Comparison of ENCODE assay signal across 7 cellular contexts in the genomic region with DNA sequence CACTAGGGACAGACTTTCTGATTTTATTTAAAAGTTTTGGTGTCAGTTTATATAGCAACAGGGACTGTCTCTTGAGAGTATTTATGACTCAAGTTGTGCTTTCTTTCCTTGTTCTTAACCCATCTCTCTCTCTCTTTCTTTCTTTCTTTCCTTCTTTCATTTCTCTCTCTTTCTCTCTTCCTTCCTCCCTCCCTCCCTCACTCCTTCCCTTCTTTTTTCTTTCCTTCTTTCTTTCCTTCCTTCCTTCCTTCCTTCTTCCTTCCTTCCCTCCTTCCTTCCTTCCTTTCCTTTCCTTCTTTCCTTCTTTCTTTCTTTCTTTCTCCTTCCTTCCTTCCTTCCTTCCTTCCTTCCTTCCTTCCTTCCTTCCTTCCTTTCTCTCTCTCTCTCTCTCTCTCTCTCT.
A peak's percentile ranks its signal among the peaks of the same experiment; 100 is the strongest.
DNase-seq lines count a peak whose midpoint lies in the region; ATAC-seq and TF ChIP-seq lines count a peak whose summit lies in the region.
"Not testable (repeated sequence)": the region's sequence is repeated elsewhere in the genome, so short reads cannot be mapped to it uniquely, and the experiment has no call there.

No MANE protein-coding gene starts in this region.

- not testable (repeated sequence) for DNase-seq in Caco-2; PC-3; SK-N-SH; heart right ventricle; mesothelial cell of epicardium (ENCODE audit: low spot score in 2 of 2, unreplicated experiment in 2 of 2)

- H3K36me3 Mint-ChIP-seq in Caco-2 (ENCODE audit: insufficient read depth, unreplicated experiment); brain; mesothelial cell of epicardium: not testable (repeated sequence)

- H3K9me3 ChIP-seq in Caco-2; PC-3 (ENCODE audit: low read length); SK-N-SH; heart right ventricle; skeletal muscle satellite cell (replicated peaks; ENCODE audit: low read length): not testable (repeated sequence)

- peaks cover 68% of the 10 kb centered on the region for H3K4me1 Mint-ChIP-seq in Caco-2 (ENCODE audit: low read depth, unreplicated experiment)
- not testable (repeated sequence) for H3K4me1 Mint-ChIP-seq in brain
- peaks cover 58% of the 10 kb centered on the region for H3K4me1 Mint-ChIP-seq in mesothelial cell of epicardium

- H4K20me1 ChIP-seq in PC-3 (ENCODE audit: low read length); SK-N-SH (ENCODE audit: insufficient read depth): not testable (repeated sequence)

- H3K9me3 Mint-ChIP-seq in Caco-2 (ENCODE audit: unreplicated experiment); brain; mesothelial cell of epicardium: not testable (repeated sequence)

- ATAC-seq in PC-3, heart right ventricle: not testable (repeated sequence)

- H3K4me2 ChIP-seq in PC-3 (ENCODE audit: low read length) (peak overlapping the region; percentile 45; the same call in 1 of the 2 replicates), SK-N-SH (0 out of 2 replicates have a peak overlapping the region, but pooled peaks have one; percentile 11)
- not testable (repeated sequence) for H3K4me2 ChIP-seq in skeletal muscle satellite cell (ENCODE audit: low read length)

- H3K36me3 ChIP-seq in Caco-2 (ENCODE audit: control insufficient read depth, insufficient read depth, low read length); PC-3 (ENCODE audit: low read depth, low read length); SK-N-SH (replicated peaks in 1 of 2; ENCODE audit: control insufficient read depth in 1 of 2, insufficient read depth in 2 of 2, low read length in 1 of 2); heart right ventricle; skeletal muscle satellite cell (ENCODE audit: insufficient read depth, low read length): not testable (repeated sequence)

- H3K27me3 ChIP-seq in Caco-2 (replicated peaks; ENCODE audit: control insufficient read depth, insufficient read depth, low read length); PC-3 (ENCODE audit: low read length); SK-N-SH (ENCODE audit: insufficient read depth); heart right ventricle; skeletal muscle satellite cell (ENCODE audit: control insufficient read depth, insufficient read depth, low read length): not testable (repeated sequence)

- intact Hi-C loops in Caco-2 (cut with micrococcal nuclease; ENCODE audit: unreplicated experiment); heart right ventricle (cut with DNase I): not testable (repeated sequence)
- intact Hi-C loops in PC-3 (cut with micrococcal nuclease): loop anchor here (5.0 kb wide), 1 partner anchor 77 kb away; the partner anchor contains the start of gene PODXL

- not testable (repeated sequence) for H3F3A ChIP-seq in PC-3 (ENCODE audit: low read length, unreplicated experiment)
- peaks cover 35% of the 10 kb centered on the region for H3F3A ChIP-seq in SK-N-SH (replicated peaks; ENCODE audit: insufficient read depth)

- not testable (repeated sequence) for TF ChIP-seq CTCF in Caco-2 (IDR thresholded peaks at IDR 0.05; ENCODE audit: insufficient read depth in 1 of 2, low read depth in 1 of 2, low read length in 1 of 2, severe bottlenecking in 1 of 2, unreplicated experiment in 1 of 2); PC-3 (conservative IDR thresholded peaks at IDR 0.05; ENCODE audit: low read depth, low read length); SK-N-SH (IDR thresholded peaks at IDR 0.05); brain (conservative IDR thresholded peaks at IDR 0.05); heart right ventricle (IDR thresholded peaks at IDR 0.05); mesothelial cell of epicardium (IDR thresholded peaks at IDR 0.05; ENCODE audit: unreplicated experiment)

- POLR2A ChIA-PET in Caco-2 (lab: Charles Lee): interaction anchor here (1.0 kb wide), 1 partner anchor 48 kb away, joined by 5 read pairs; no protein-coding TSS in a partner anchor
- POLR2A ChIA-PET in PC-3 (lab: Charles Lee; ENCODE audit: unreplicated experiment); SK-N-SH (lab: Yijun Ruan, JAX): not testable (repeated sequence)

- H3K9ac ChIP-seq in PC-3 (ENCODE audit: low read length) (peak overlapping the region; percentile 46; the same call in 1 of the 2 replicates), SK-N-SH (peak overlapping the region; percentile 42; the same call in 1 of the 2 replicates), skeletal muscle satellite cell (ENCODE audit: low read depth, low read length) (peak overlapping the region; percentile 33)

- not testable (repeated sequence) for H3K9me2 ChIP-seq in PC-3 (replicated peaks; ENCODE audit: low read length); SK-N-SH

- H3K27ac Mint-ChIP-seq in Caco-2 (ENCODE audit: unreplicated experiment) (peak overlapping the region; percentile 4), brain (peak overlapping the region in 3 of 5 experiments; percentile 40 to 86 (median 69)), mesothelial cell of epicardium (peak overlapping the region; percentile 93)

- H2AFZ ChIP-seq in PC-3 (ENCODE audit: low read length); SK-N-SH (ENCODE audit: low read depth): not testable (repeated sequence)

- not testable (repeated sequence) for H3K4me3 Mint-ChIP-seq in Caco-2 (ENCODE audit: unreplicated experiment); brain; mesothelial cell of epicardium

- not testable (repeated sequence) for TF ChIP-seq EP300 in SK-N-SH (IDR thresholded peaks at IDR 0.05; ENCODE audit: borderline replicate concordance in 1 of 2, low read depth in 1 of 2, low read length in 1 of 2)

- H3K27me3 Mint-ChIP-seq in Caco-2 (ENCODE audit: insufficient read depth, unreplicated experiment); brain; mesothelial cell of epicardium (ENCODE audit: low read depth): not testable (repeated sequence)

- not testable (repeated sequence) for TF ChIP-seq RAD21 in SK-N-SH (IDR thresholded peaks at IDR 0.05; ENCODE audit: low read length)

- H3K27ac ChIP-seq in PC-3 (ENCODE audit: low read length) (peak overlapping the region; percentile 85), SK-N-SH (ENCODE audit: low read depth in 2 of 2, low read length in 1 of 2) (peak overlapping the region in 1 of 2 experiments; percentile 86; a peak in 2 of 4 replicates), heart right ventricle (peak overlapping the region in 7 of 10 donors; percentile 35 to 79 (median 73))

- not testable (repeated sequence) for H3K79me2 ChIP-seq in PC-3 (ENCODE audit: low read length); SK-N-SH (ENCODE audit: insufficient read depth)

- H3K4me3 ChIP-seq in Caco-2 (ENCODE audit: low read depth, low read length); PC-3 (ENCODE audit: low read length); SK-N-SH (ENCODE audit: low read depth in 2 of 2, low read length in 1 of 2); heart right ventricle; skeletal muscle satellite cell (ENCODE audit: low read length): not testable (repeated sequence)

- peaks cover 59% of the 10 kb centered on the region for H3K4me1 ChIP-seq in Caco-2
- peaks cover 31% of the 10 kb centered on the region for H3K4me1 ChIP-seq in PC-3 (ENCODE audit: insufficient read depth, low read length)
- peaks cover 7 to 25% of the 10 kb centered on the region in 2 experiments; a peak in 3 of 4 replicates for H3K4me1 ChIP-seq in SK-N-SH (ENCODE audit: control insufficient read depth in 1 of 2, insufficient read depth in 2 of 2, low read depth in 1 of 2, low read length in 1 of 2)
- peaks cover 18 to 68% (median 34%) of the 10 kb centered on the region in 9 donors for H3K4me1 ChIP-seq in heart right ventricle
- H3K4me1 ChIP-seq in skeletal muscle satellite cell (ENCODE audit: control insufficient read depth, insufficient read depth, low read length): peaks cover 30% of the 10 kb centered on the region

- not testable (repeated sequence) for BruUV-seq in Caco-2 (replicated peaks; lab: Mats Ljungman, UMichigan); PC-3 (replicated peaks; lab: Mats Ljungman, UMichigan)

- CTCF ChIA-PET in Caco-2 (lab: Charles Lee): not testable (repeated sequence)
- CTCF ChIA-PET in PC-3 (lab: Charles Lee) (interaction anchor here (0.6 kb wide), 1 partner anchor 26 kb away, joined by 14 read pairs; no protein-coding TSS in a partner anchor), SK-N-SH (lab: Yijun Ruan, JAX) (interaction anchor here (0.9 to 5.8 kb wide), 4 partner anchors 21 to 121 kb away, joined by 3 to 38 read pairs (median 16); no protein-coding TSS in a partner anchor)

Comparison
In these comparisons a context has a peak if more than half of its experiments do, and no peak if none do; other contexts are left out.
1. H3K27ac Mint-ChIP-seq: peak in every context shown above with its lines; median percentile 93 in mesothelial cell of epicardium; 69 in brain; 4 in Caco-2.